Comparison of ENCODE assay signal across 10 cellular contexts in genomic region chr18:5975111-5975622, GRCh38.
A peak's percentile ranks its signal among the peaks of the same experiment; 100 is the strongest.
DNase-seq lines count a peak whose midpoint lies in the region; ATAC-seq and TF ChIP-seq lines count a peak whose summit lies in the region.
"Had no signal": no experiment of that assay in that cellular context is flagged by ENCODE, and none has a peak within 500 bp of the region (broad histone marks: within the 10 kb centered on the region; RNA-seq: fewer than 3 reads in every experiment).

No MANE protein-coding gene starts in this region.

- H3K4me3 ChIP-seq in BJ (ENCODE audit: low read depth, low read length) (no peak overlapping the region), brain microvascular endothelial cell (ENCODE audit: low read depth, low read length) (no peak overlapping the region), A673 (ENCODE audit: low read depth, low read length, poor library complexity, severe bottlenecking) (no peak overlapping the region), right cardiac atrium (ENCODE audit: low read length) (no peak overlapping the region), esophagus muscularis mucosa (no peak overlapping the region)
- H3K4me3 ChIP-seq: cardiac muscle cell had no signal

- 72% methylated on average over 7 of the region's 7 CpGs for WGBS in right cardiac atrium
- WGBS in esophagus muscularis mucosa = 70% methylated on average over 7 of the region's 7 CpGs

- intact Hi-C loops in A673 (cut with micrococcal nuclease; ENCODE audit: unreplicated experiment) (no loop called here), right cardiac atrium (cut with DNase I) (no loop called here), esophagus muscularis mucosa (cut with DNase I) (no loop called here)

- no peak for TF ChIP-seq EP300 in esophagus muscularis mucosa (IDR thresholded peaks at IDR 0.05)

- CTCF ChIA-PET in BJ (lab: Yijun Ruan, JAX) = no interaction called here
- CTCF ChIA-PET in A673 (lab: Charles Lee) = no interaction called here

- peak; percentile 52 for ATAC-seq in GM19328 (IDR thresholded peaks at IDR 0.05; ENCODE audit: unreplicated experiment)
- ATAC-seq in HG03159 (IDR thresholded peaks at IDR 0.05; ENCODE audit: unreplicated experiment) = peak; percentile 71
- no peak for ATAC-seq in right cardiac atrium
- ATAC-seq: HCT116 had no signal

- in situ Hi-C loops in brain microvascular endothelial cell (cut with HindIII; ENCODE audit: low pct_ligation_motif_present, low sequenced_read_pairs) = no loop called here

- H3K27ac ChIP-seq in brain microvascular endothelial cell = no peak overlapping the region
- no peak overlapping the region for H3K27ac ChIP-seq in A673 (ENCODE audit: low read depth, low read length, poor library complexity, severe bottlenecking)
- no peak overlapping the region for H3K27ac ChIP-seq in right cardiac atrium (ENCODE audit: low read length)
- no peak overlapping the region for H3K27ac ChIP-seq in esophagus muscularis mucosa (replicated peaks in 1 of 4)
- H3K27ac ChIP-seq: cardiac muscle cell had no signal

- H3K4me1 ChIP-seq in A673 (ENCODE audit: insufficient read depth, low read length, poor library complexity, severe bottlenecking) (no peaks in the 10 kb centered on the region), right cardiac atrium (ENCODE audit: control insufficient read depth, insufficient read depth, low read length) (peaks cover 2% of the 10 kb centered on the region), esophagus muscularis mucosa (no peaks in the 10 kb centered on the region)

- POLR2A ChIA-PET in BJ (lab: Charles Lee) = no interaction called here
- POLR2A ChIA-PET in A673 (lab: Charles Lee; ENCODE audit: low non-redundant PET) = no interaction called here

- peaks cover 14% of the 10 kb centered on the region for H3K9me3 ChIP-seq in A673 (ENCODE audit: low read depth, low read length, poor library complexity, severe bottlenecking)
- H3K9me3 ChIP-seq in right cardiac atrium (ENCODE audit: control insufficient read depth, low read length) = no peaks in the 10 kb centered on the region
- no peaks in the 10 kb centered on the region for H3K9me3 ChIP-seq in esophagus muscularis mucosa

- H3K27me3 ChIP-seq in BJ (ENCODE audit: control insufficient read depth, insufficient read depth, low read length) (no peaks in the 10 kb centered on the region; the same call in 1 of the 2 replicates), brain microvascular endothelial cell (replicated peaks) (no peaks in the 10 kb centered on the region), A673 (replicated peaks; ENCODE audit: insufficient read depth, low read depth, low read length, poor library complexity) (no peaks in the 10 kb centered on the region), right cardiac atrium (ENCODE audit: control insufficient read depth, insufficient read depth) (no peaks in the 10 kb centered on the region), esophagus muscularis mucosa (no peaks in the 10 kb centered on the region)
- H3K27me3 ChIP-seq: cardiac muscle cell had no signal

- no peak for TF ChIP-seq POLR2A in esophagus muscularis mucosa (IDR thresholded peaks at IDR 0.05; ENCODE audit: low read depth)

- TF ChIP-seq CTCF in BJ (IDR thresholded peaks at IDR 0.05; ENCODE audit: insufficient read depth, low read depth, low read length) (no peak), brain microvascular endothelial cell (IDR thresholded peaks at IDR 0.05; ENCODE audit: low read depth, low read length, missing control alignments) (peak; percentile 51), A673 (conservative IDR thresholded peaks at IDR 0.05; ENCODE audit: low read depth, low read length) (no peak), esophagus muscularis mucosa (IDR thresholded peaks at IDR 0.05) (no peak)

- H3K36me3 ChIP-seq in BJ (ENCODE audit: control insufficient read depth, insufficient read depth, low read length) (no peaks in the 10 kb centered on the region), brain microvascular endothelial cell (replicated peaks) (no peaks in the 10 kb centered on the region), A673 (ENCODE audit: insufficient read depth, low read length, poor library complexity, severe bottlenecking) (no peaks in the 10 kb centered on the region), esophagus muscularis mucosa (no peaks in the 10 kb centered on the region)
- H3K36me3 ChIP-seq: cardiac muscle cell had no signal

- BruUV-seq in A673 (replicated peaks; lab: Mats Ljungman, UMichigan) = no TSS peak

- peak; percentile 52 for DNase-seq in BJ (ENCODE audit: low read depth)
- DNase-seq in brain microvascular endothelial cell = peak; percentile 75
- DNase-seq in A673 (ENCODE audit: low spot score) = no peak
- DNase-seq in activated CD8-positive, alpha-beta memory T cell treated with anti-CD3 and anti-CD28 coated beads, Interleukin-2, amount 50 U/mL, for 4 hours = no peak
- DNase-seq in right cardiac atrium = no peak
- no peak for DNase-seq in esophagus muscularis mucosa (ENCODE audit: extremely low spot score)

Comparison
In these comparisons a context has a peak if more than half of its experiments do, and no peak if none do; other contexts are left out.
1. DNase-seq: peak in BJ (single experiment) and brain microvascular endothelial cell (single experiment); none in A673 (single experiment), activated CD8-positive, alpha-beta memory T cell treated with anti-CD3 and anti-CD28 coated beads, Interleukin-2, amount 50 U/mL, for 4 hours (single experiment), right cardiac atrium (0 of 3) and esophagus muscularis mucosa (single experiment).
2. ATAC-seq: peak in GM19328 (single experiment) and HG03159 (single experiment); none in right cardiac atrium (0 of 2).